ENCODE assay signal across 27 cellular contexts in genomic region chr4:184596617-184597185, GRCh38. TPM values are rescaled to one million over a fixed set of nuclear protein-coding genes. Genes with fewer than 3 reads are reported as not detected.
DNase-seq lines count a peak whose midpoint lies in the region; ATAC-seq and TF ChIP-seq lines count a peak whose summit lies in the region.
"Had no signal": no experiment of that assay in that cellular context is flagged by ENCODE, and none has a peak within 500 bp of the region (broad histone marks: within the 10 kb centered on the region; RNA-seq: fewer than 3 reads in every experiment).

No MANE protein-coding gene starts in this region.

- H2BK5ac ChIP-seq in neuronal stem cell (ENCODE audit: low read length) = no peak overlapping the region

- TF ChIP-seq CTCF in Caco-2 (IDR thresholded peaks at IDR 0.05; ENCODE audit: insufficient read depth in 1 of 2, low read depth in 1 of 2, low read length in 1 of 2, severe bottlenecking in 1 of 2, unreplicated experiment in 1 of 2) = no peak
- no peak for TF ChIP-seq CTCF in fibroblast of the aortic adventitia (IDR thresholded peaks at IDR 0.05; ENCODE audit: insufficient read depth, low read length)

- H3K4me1 ChIP-seq in Caco-2 (peaks cover 10% of the 10 kb centered on the region), neuronal stem cell (ENCODE audit: control insufficient read depth in 2 of 2, insufficient read depth in 1 of 2, low read depth in 1 of 2, low read length in 2 of 2) (no peaks in the 10 kb centered on the region)
- H3K4me1 ChIP-seq: esophagus squamous epithelium, thyroid gland had no signal

- CTCF ChIA-PET in Caco-2 (lab: Charles Lee) = interaction anchor here (0.6 kb wide), 1 partner anchor 699 kb away, joined by 3 read pairs; no protein-coding TSS in a partner anchor

- no peak overlapping the region for H2BK15ac ChIP-seq in neuronal stem cell (ENCODE audit: low read length)

- WGBS in neuronal stem cell (ENCODE audit: extremely low coverage in 2 of 2, insufficient read length in 2 of 2, insufficient replicate concordance in 1 of 2), 2 donors = no CpG with 5 or more reads among the region's 5 CpGs

- no peaks in the 10 kb centered on the region for H3K79me1 ChIP-seq in neuronal stem cell (ENCODE audit: low read depth, low read length)

- H3K4me2 ChIP-seq in neuronal stem cell (ENCODE audit: insufficient read depth, low read length, poor library complexity, severe bottlenecking) = no peak overlapping the region

- H3K4me3 ChIP-seq in Caco-2 (ENCODE audit: low read depth, low read length) (no peak overlapping the region), fibroblast of the aortic adventitia (ENCODE audit: low read depth, low read length) (no peak overlapping the region), neuronal stem cell (ENCODE audit: low read length in 2 of 2) (no peak overlapping the region)
- H3K4me3 ChIP-seq: esophagus squamous epithelium, thyroid gland had no signal

- intact Hi-C loops in Caco-2 (cut with micrococcal nuclease; ENCODE audit: unreplicated experiment) = no loop called here

- BruUV-seq in Caco-2 (replicated peaks; lab: Mats Ljungman, UMichigan) = no TSS peak

- H3K27ac ChIP-seq in neuronal stem cell (replicated peaks; ENCODE audit: low read length) = no peak overlapping the region
- H3K27ac ChIP-seq: esophagus squamous epithelium, thyroid gland had no signal

- ATAC-seq in HG03378 (IDR thresholded peaks at IDR 0.05; ENCODE audit: unreplicated experiment) = no peak
- ATAC-seq in GM21515 (IDR thresholded peaks at IDR 0.05; ENCODE audit: unreplicated experiment) = no peak
- ATAC-seq: activated T-cell treated with anti-CD3 and anti-CD28 coated beads, Interleukin-2, amount 50 U/mL, for 72 hours; right cardiac atrium; stimulated activated naive CD8-positive, alpha-beta T cell treated with anti-CD3 and anti-CD28 coated beads, Interleukin-15, amount 100 ng/mL, for 72 hours had no signal

- H3K4me3 Mint-ChIP-seq in Caco-2 (ENCODE audit: unreplicated experiment) = peak overlapping the region; percentile 24
- H3K4me3 Mint-ChIP-seq: activated T-cell treated with anti-CD3 and anti-CD28 coated beads, Interleukin-2, amount 50 U/mL, for 72 hours; CD4-positive, alpha-beta memory T cell; central memory CD8-positive, alpha-beta T cell; neural crest cell; stimulated activated naive CD8-positive, alpha-beta T cell treated with anti-CD3 and anti-CD28 coated beads, Interleukin-15, amount 100 ng/mL, for 72 hours had no signal

- H3K18ac ChIP-seq in neuronal stem cell (ENCODE audit: low read length) = peak overlapping the region; percentile 52

- no peak overlapping the region for H2BK120ac ChIP-seq in neuronal stem cell (ENCODE audit: low read depth, low read length)

- H3K36me3 ChIP-seq in Caco-2 (ENCODE audit: control insufficient read depth, insufficient read depth, low read length) = no peaks in the 10 kb centered on the region
- no peaks in the 10 kb centered on the region for H3K36me3 ChIP-seq in neuronal stem cell (replicated peaks in 1 of 2; ENCODE audit: control insufficient read depth in 2 of 2, insufficient read depth in 2 of 2, low read length in 2 of 2)
- H3K36me3 ChIP-seq: esophagus squamous epithelium, thyroid gland had no signal

- peaks cover 7% of the 10 kb centered on the region for H3K4me1 Mint-ChIP-seq in Caco-2 (ENCODE audit: low read depth, unreplicated experiment)
- H3K4me1 Mint-ChIP-seq: CD4-positive, alpha-beta memory T cell; central memory CD8-positive, alpha-beta T cell had no signal

- no peak overlapping the region for H3K9ac ChIP-seq in neuronal stem cell (ENCODE audit: low read depth, low read length, poor library complexity)

- no peaks in the 10 kb centered on the region for H3K27me3 Mint-ChIP-seq in Caco-2 (ENCODE audit: insufficient read depth, unreplicated experiment)

- no peak overlapping the region for H3K23ac ChIP-seq in neuronal stem cell (ENCODE audit: low read depth, low read length, poor library complexity)

- H3K9me3 Mint-ChIP-seq in Caco-2 (ENCODE audit: unreplicated experiment) = peaks cover 3% of the 10 kb centered on the region
- H3K9me3 Mint-ChIP-seq: activated T-cell treated with anti-CD3 and anti-CD28 coated beads, Interleukin-2, amount 50 U/mL, for 72 hours; central memory CD8-positive, alpha-beta T cell; neural crest cell; stimulated activated naive CD8-positive, alpha-beta T cell treated with anti-CD3 and anti-CD28 coated beads, Interleukin-15, amount 100 ng/mL, for 72 hours had no signal

- H3K36me3 Mint-ChIP-seq in Caco-2 (ENCODE audit: insufficient read depth, unreplicated experiment) = no peaks in the 10 kb centered on the region
- H3K36me3 Mint-ChIP-seq: CD4-positive, alpha-beta memory T cell had no signal

- no peaks in the 10 kb centered on the region for H3K27me3 ChIP-seq in Caco-2 (replicated peaks; ENCODE audit: control insufficient read depth, insufficient read depth, low read length)
- H3K27me3 ChIP-seq in neuronal stem cell (ENCODE audit: control insufficient read depth in 3 of 3, insufficient read depth in 3 of 3, low read depth in 1 of 3, low read length in 3 of 3) = no peaks in the 10 kb centered on the region
- H3K27me3 ChIP-seq: thyroid gland had no signal

- DNase-seq in Caco-2 = peak; percentile 34 to 49
- DNase-seq in NCI-H226 = peak; percentile 61
- peak; percentile 49 for DNase-seq in fibroblast of the aortic adventitia (ENCODE audit: low read depth)
- no peak for DNase-seq in neuronal stem cell (ENCODE audit: low spot score)
- DNase-seq in kidney glomerular epithelial cell (lab: John Stamatoyannopoulos, UW) = no peak
- DNase-seq in T-helper 9 cell = no peak
- DNase-seq: activated CD4-positive, CD25-positive, alpha-beta regulatory T cell; activated T-cell treated with anti-CD3 and anti-CD28 coated beads, Interleukin-2, amount 50 U/mL, for 72 hours; CD4-positive, alpha-beta memory T cell; EL; esophagus squamous epithelium; Kasumi-1; left cardiac atrium; mammary epithelial cell; NCI-H146; NCI-H2107; NCI-H446 treated with DMSO at 0.1 percent for 48 hours; NCI-H82; right cardiac atrium; stimulated activated CD4-positive, alpha-beta T cell treated with anti-CD3 and anti-CD28 coated beads, Interleukin-2, amount 100 ng/mL, for 24 hours; stimulated activated naive CD8-positive, alpha-beta T cell treated with anti-CD3 and anti-CD28 coated beads, Interleukin-15, amount 100 ng/mL, for 72 hours; T-helper 1 cell; thyroid gland had no signal

- no peak overlapping the region for H2AFZ ChIP-seq in neuronal stem cell (ENCODE audit: low read length)

- H4K8ac ChIP-seq in neuronal stem cell (ENCODE audit: low read depth, low read length) = no peak overlapping the region

- no peak overlapping the region for H3K27ac Mint-ChIP-seq in Caco-2 (ENCODE audit: unreplicated experiment)
- H3K27ac Mint-ChIP-seq: activated T-cell treated with anti-CD3 and anti-CD28 coated beads, Interleukin-2, amount 50 U/mL, for 72 hours; CD4-positive, alpha-beta memory T cell; stimulated activated naive CD8-positive, alpha-beta T cell treated with anti-CD3 and anti-CD28 coated beads, Interleukin-15, amount 100 ng/mL, for 72 hours had no signal

- H2AK5ac ChIP-seq in neuronal stem cell (ENCODE audit: low read depth, low read length) = no peak overlapping the region

- H3K9me3 ChIP-seq in Caco-2 (no peaks in the 10 kb centered on the region; the same call in 1 of the 2 replicates), neuronal stem cell (replicated peaks in 1 of 2; ENCODE audit: control insufficient read depth in 2 of 2, insufficient read depth in 1 of 2, low read depth in 1 of 2, low read length in 2 of 2) (no peaks in the 10 kb centered on the region)
- H3K9me3 ChIP-seq: esophagus squamous epithelium, thyroid gland had no signal

- H2BK12ac ChIP-seq in neuronal stem cell (ENCODE audit: low read length) = no peak overlapping the region

- H4K91ac ChIP-seq in neuronal stem cell (ENCODE audit: low read depth, low read length, poor library complexity) = no peak overlapping the region

- POLR2A ChIA-PET in Caco-2 (lab: Charles Lee) = no interaction called here

- no peak overlapping the region for H3K14ac ChIP-seq in neuronal stem cell (ENCODE audit: low read length)

- H3K4ac ChIP-seq in neuronal stem cell (ENCODE audit: low read length) = no peak overlapping the region

RNA-seq across cellular contexts. Expression of gene CASP3, which starts 52.5 kb away (rescaled TPM):
- 34.1 and 34.5 TPM in 2 replicates for total RNA-seq in Caco-2 (2022)
- total RNA-seq in fibroblast of the aortic adventitia (ENCODE audit: low replicate concordance) = 36.2 and 40.8 TPM in 2 replicates
- 21.2 TPM for polyA plus RNA-seq in neuronal stem cell (2013, experiment 1 of 2)
- polyA plus RNA-seq in neuronal stem cell (2013, experiment 2 of 2) = 21.7 TPM

RNA-seq across cellular contexts. Expression of gene PRIMPOL, which starts 52.8 kb away (rescaled TPM):
- 7.5 and 7.9 TPM in 2 replicates for total RNA-seq in Caco-2 (2022)
- 29.9 and 31.0 TPM in 2 replicates for total RNA-seq in fibroblast of the aortic adventitia (ENCODE audit: low replicate concordance)
- 11.9 TPM for polyA plus RNA-seq in neuronal stem cell (2013, experiment 1 of 2)
- 11.5 TPM for polyA plus RNA-seq in neuronal stem cell (2013, experiment 2 of 2)

Comparison
In these comparisons a context has a peak if more than half of its experiments do, and no peak if none do; other contexts are left out.
1. DNase-seq: peak in Caco-2 (2 of 2), NCI-H226 (single experiment) and fibroblast of the aortic adventitia (single experiment); none in neuronal stem cell (single experiment), kidney glomerular epithelial cell (single experiment) and T-helper 9 cell (single experiment).